17 cellular contexts compared by ENCODE assay signal in genomic region chr6:79711167-79711566, GRCh38.
"Had no signal": no experiment of that assay in that cellular context is flagged by ENCODE, and none has a peak within 500 bp of the region (broad histone marks: within the 10 kb centered on the region; RNA-seq: fewer than 3 reads in every experiment).

No MANE protein-coding gene starts in this region.

- ATAC-seq: SK-N-SH treated with all-trans-retinoic acid at 6 μM for 48 hours had no signal

- H3K27ac ChIP-seq: RWPE1 had no signal

- DNase-seq: KBM-7, MV-4-11, NCI-H1048, NCI-H1105 treated with DMSO at 0.1 percent for 48 hours, NCI-H1417 treated with DMSO at 0.1 percent for 48 hours, NCI-H146, NCI-H1694 treated with DMSO at 0.1 percent for 48 hours, NCI-H1930, NCI-H2081, NCI-H2107, NCI-H2227 treated with DMSO at 0.1 percent for 48 hours, NCI-H510A, NCI-H524 treated with DMSO at 0.1 percent for 48 hours, SHP77, T-helper 1 cell had no signal
